In the genomic region with DNA sequence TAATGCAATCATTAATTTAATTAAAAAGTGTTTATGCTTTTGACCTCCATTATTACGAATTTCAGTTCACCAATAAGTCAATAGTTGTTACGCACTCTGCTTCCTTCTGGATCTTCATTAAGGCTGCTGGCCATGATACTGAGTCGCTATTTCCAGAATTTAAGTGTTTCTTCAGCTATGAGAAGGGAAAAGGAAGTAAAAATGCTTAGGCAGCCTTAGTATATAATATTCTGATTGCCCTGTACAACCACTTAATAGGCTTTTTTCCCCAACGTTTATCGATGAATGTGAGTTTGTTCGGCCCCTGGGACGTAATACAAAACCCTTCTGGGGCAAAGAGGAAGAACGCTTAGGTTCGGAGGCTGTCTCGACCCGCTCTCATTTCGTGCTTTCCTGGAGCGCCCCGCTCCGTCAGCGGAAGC, we compare ENCODE assay signal across 6 cellular contexts. TPM values are rescaled to one million over a fixed set of nuclear protein-coding genes. Genes with fewer than 3 reads are reported as not detected.
DNase-seq lines count a peak whose midpoint lies in the region; ATAC-seq, FAIRE-seq and TF ChIP-seq lines count a peak whose summit lies in the region.

No MANE protein-coding gene starts in this region.

- no peaks in the 10 kb centered on the region for H4K20me1 ChIP-seq in neural cell (ENCODE audit: insufficient read depth)

- TF ChIP-seq CTCF in brain (conservative IDR thresholded peaks at IDR 0.05) (no peak), neural cell (IDR thresholded peaks at IDR 0.05; ENCODE audit: poor library complexity, severe bottlenecking) (no peak)

- H3K27me3 ChIP-seq in neural cell (ENCODE audit: insufficient read depth, low read depth, low read length) = no peaks in the 10 kb centered on the region

- H3K9me2 ChIP-seq in neural cell (ENCODE audit: insufficient read depth, low read length) = no peaks in the 10 kb centered on the region

- H3F3A ChIP-seq in neural cell (ENCODE audit: insufficient read depth, low read length, poor library complexity, severe bottlenecking) = peaks cover 4% of the 10 kb centered on the region

- peak overlapping the region; percentile 95 for H3K27ac ChIP-seq in neural cell (ENCODE audit: low read length)

- H3K9me3 ChIP-seq in neural cell (ENCODE audit: low read length) = no peaks in the 10 kb centered on the region

- no peak for TF ChIP-seq RAD21 in neural cell (conservative IDR thresholded peaks at IDR 0.05)

- H3K4me1 Mint-ChIP-seq in brain = peaks cover 48% of the 10 kb centered on the region

- no peaks in the 10 kb centered on the region for H3K36me3 ChIP-seq in neural cell (ENCODE audit: insufficient read depth, low read length)

- TF ChIP-seq EP300 in neural cell (conservative IDR thresholded peaks at IDR 0.05; ENCODE audit: poor library complexity, severe bottlenecking) = no peak

- no peak for DNase-seq in hippocampal formation (lab: John Stamatoyannopoulos, UW)
- DNase-seq in stimulated activated CD4-positive, alpha-beta T cell treated with anti-CD3 and anti-CD28 coated beads, Interleukin-4, amount 100 ng/mL, for 4 hours = no peak

- peak overlapping the region; percentile 89 for H3K4me3 ChIP-seq in neural cell (ENCODE audit: low read length)

- H2AFZ ChIP-seq in neural cell (ENCODE audit: low read depth, low read length) = no peak overlapping the region

- peaks cover 6% of the 10 kb centered on the region for H3K36me3 Mint-ChIP-seq in brain

- H3K9ac ChIP-seq in neural cell (ENCODE audit: low read length) = peak overlapping the region; percentile 76

- H3K27ac Mint-ChIP-seq in brain = peak overlapping the region; percentile 99

- H3K27me3 Mint-ChIP-seq in brain = peaks cover 12% of the 10 kb centered on the region

- peaks cover 0 to 4% (median 0%) of the 10 kb centered on the region in 5 experiments for H3K9me3 Mint-ChIP-seq in brain

- H3K4me2 ChIP-seq in neural cell (ENCODE audit: low read length) = peak overlapping the region; percentile 50

- peak; percentile 7 for ATAC-seq in HG02970 (IDR thresholded peaks at IDR 0.05; ENCODE audit: low FRiP score, unreplicated experiment)

- peaks cover 27% of the 10 kb centered on the region for H3K79me2 ChIP-seq in neural cell (replicated peaks; ENCODE audit: insufficient read depth, low read length)

- peak; percentile 77 for FAIRE-seq in A204.1 (lab: Jason Lieb, UNC)

- peak overlapping the region; percentile 95 to 96 (median 95) for H3K4me3 Mint-ChIP-seq in brain

TF ChIP-seq in neural cell, 6 proteins besides CTCF, POLR2A, EP300 and RAD21:
- TF ChIP-seq SMC3 (conservative IDR thresholded peaks at IDR 0.05; ENCODE audit: poor library complexity) (no peak), POLR2AphosphoS5 (IDR thresholded peaks at IDR 0.05) (no peak), TAF1 (IDR thresholded peaks at IDR 0.05; ENCODE audit: low read depth) (no peak), MXI1 (conservative IDR thresholded peaks at IDR 0.05; ENCODE audit: poor library complexity, severe bottlenecking) (no peak), EZH2 (IDR thresholded peaks at IDR 0.05; ENCODE audit: borderline replicate concordance, insufficient read depth, low read length, poor library complexity, severe bottlenecking) (no peak)
- TF ChIP-seq, protein P1, sequence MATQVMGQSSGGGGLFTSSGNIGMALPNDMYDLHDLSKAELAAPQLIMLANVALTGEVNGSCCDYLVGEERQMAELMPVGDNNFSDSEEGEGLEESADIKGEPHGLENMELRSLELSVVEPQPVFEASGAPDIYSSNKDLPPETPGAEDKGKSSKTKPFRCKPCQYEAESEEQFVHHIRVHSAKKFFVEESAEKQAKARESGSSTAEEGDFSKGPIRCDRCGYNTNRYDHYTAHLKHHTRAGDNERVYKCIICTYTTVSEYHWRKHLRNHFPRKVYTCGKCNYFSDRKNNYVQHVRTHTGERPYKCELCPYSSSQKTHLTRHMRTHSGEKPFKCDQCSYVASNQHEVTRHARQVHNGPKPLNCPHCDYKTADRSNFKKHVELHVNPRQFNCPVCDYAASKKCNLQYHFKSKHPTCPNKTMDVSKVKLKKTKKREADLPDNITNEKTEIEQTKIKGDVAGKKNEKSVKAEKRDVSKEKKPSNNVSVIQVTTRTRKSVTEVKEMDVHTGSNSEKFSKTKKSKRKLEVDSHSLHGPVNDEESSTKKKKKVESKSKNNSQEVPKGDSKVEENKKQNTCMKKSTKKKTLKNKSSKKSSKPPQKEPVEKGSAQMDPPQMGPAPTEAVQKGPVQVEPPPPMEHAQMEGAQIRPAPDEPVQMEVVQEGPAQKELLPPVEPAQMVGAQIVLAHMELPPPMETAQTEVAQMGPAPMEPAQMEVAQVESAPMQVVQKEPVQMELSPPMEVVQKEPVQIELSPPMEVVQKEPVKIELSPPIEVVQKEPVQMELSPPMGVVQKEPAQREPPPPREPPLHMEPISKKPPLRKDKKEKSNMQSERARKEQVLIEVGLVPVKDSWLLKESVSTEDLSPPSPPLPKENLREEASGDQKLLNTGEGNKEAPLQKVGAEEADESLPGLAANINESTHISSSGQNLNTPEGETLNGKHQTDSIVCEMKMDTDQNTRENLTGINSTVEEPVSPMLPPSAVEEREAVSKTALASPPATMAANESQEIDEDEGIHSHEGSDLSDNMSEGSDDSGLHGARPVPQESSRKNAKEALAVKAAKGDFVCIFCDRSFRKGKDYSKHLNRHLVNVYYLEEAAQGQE (IDR thresholded peaks at IDR 0.05; ENCODE audit: borderline replicate concordance) = no peak
TF ChIP-seq in neural cell: peak in this region for 0.

RNA-seq across cellular contexts. Expression of a gene that starts 0.6 kb away (rescaled TPM):
- 33.4 TPM for polyA plus RNA-seq in brain (ENCODE audit: insufficient read depth, low read depth, low replicate concordance)
- polyA plus RNA-seq in neural cell = 38.7 and 41.7 TPM in 2 replicates
- 24.3 and 28.2 TPM in 2 replicates for polyA minus RNA-seq in neural cell

RNA-seq across cellular contexts. Expression of a gene that starts 1.3 kb away (rescaled TPM):
- 21.0 TPM for polyA plus RNA-seq in brain (ENCODE audit: insufficient read depth, low read depth, low replicate concordance)
- 17.1 and 22.1 TPM in 2 replicates for polyA plus RNA-seq in neural cell
- 62.1 and 67.6 TPM in 2 replicates for polyA minus RNA-seq in neural cell

RNA-seq across cellular contexts. Expression of a gene that starts 18.5 kb away (rescaled TPM):
- polyA plus RNA-seq in brain (ENCODE audit: insufficient read depth, low read depth, low replicate concordance) (not detected), neural cell (not detected in 2 replicates)
- polyA minus RNA-seq in neural cell = not detected in 2 replicates

RNA-seq across cellular contexts. Expression of a gene that starts 29.2 kb away (rescaled TPM):
- not detected for polyA plus RNA-seq in brain (ENCODE audit: insufficient read depth, low read depth, low replicate concordance)
- not detected in 2 replicates for polyA plus RNA-seq in neural cell
- polyA minus RNA-seq in neural cell = not detected in 2 replicates

RNA-seq across cellular contexts. Expression of a gene that starts 32.5 kb away (rescaled TPM):
- polyA plus RNA-seq in brain (ENCODE audit: insufficient read depth, low read depth, low replicate concordance) (0.93 TPM), neural cell (1.0 and 2.6 TPM in 2 replicates)
- 0.69 and 0.73 TPM in 2 replicates for polyA minus RNA-seq in neural cell
